In the genomic region with DNA sequence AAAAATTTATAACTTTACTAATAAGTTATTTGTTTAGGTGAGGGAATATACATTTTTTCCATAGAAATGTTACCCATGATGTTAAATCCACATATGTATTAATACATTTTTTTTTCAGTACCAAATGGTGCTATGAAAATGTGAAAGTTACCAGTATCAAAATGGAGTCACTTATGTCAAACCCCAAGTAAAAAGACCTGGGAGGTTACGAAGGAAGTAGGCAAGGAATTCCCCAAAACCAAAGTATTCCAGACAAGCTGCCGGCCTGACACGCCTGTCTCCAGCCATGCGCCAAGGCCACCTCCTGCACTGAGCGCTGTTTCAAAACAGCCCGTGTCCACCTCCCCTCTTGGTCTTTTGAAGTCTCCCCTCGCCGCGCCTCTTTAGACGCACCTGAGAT, we compare ENCODE assay signal across 1 cellular context.
TF ChIP-seq lines count a peak whose summit lies in the region.

No MANE protein-coding gene starts in this region.

TF ChIP-seq in K562, 482 proteins besides CTCF, POLR2A, EP300 and RAD21 (continued from another document):
- TF ChIP-seq, protein P1, sequence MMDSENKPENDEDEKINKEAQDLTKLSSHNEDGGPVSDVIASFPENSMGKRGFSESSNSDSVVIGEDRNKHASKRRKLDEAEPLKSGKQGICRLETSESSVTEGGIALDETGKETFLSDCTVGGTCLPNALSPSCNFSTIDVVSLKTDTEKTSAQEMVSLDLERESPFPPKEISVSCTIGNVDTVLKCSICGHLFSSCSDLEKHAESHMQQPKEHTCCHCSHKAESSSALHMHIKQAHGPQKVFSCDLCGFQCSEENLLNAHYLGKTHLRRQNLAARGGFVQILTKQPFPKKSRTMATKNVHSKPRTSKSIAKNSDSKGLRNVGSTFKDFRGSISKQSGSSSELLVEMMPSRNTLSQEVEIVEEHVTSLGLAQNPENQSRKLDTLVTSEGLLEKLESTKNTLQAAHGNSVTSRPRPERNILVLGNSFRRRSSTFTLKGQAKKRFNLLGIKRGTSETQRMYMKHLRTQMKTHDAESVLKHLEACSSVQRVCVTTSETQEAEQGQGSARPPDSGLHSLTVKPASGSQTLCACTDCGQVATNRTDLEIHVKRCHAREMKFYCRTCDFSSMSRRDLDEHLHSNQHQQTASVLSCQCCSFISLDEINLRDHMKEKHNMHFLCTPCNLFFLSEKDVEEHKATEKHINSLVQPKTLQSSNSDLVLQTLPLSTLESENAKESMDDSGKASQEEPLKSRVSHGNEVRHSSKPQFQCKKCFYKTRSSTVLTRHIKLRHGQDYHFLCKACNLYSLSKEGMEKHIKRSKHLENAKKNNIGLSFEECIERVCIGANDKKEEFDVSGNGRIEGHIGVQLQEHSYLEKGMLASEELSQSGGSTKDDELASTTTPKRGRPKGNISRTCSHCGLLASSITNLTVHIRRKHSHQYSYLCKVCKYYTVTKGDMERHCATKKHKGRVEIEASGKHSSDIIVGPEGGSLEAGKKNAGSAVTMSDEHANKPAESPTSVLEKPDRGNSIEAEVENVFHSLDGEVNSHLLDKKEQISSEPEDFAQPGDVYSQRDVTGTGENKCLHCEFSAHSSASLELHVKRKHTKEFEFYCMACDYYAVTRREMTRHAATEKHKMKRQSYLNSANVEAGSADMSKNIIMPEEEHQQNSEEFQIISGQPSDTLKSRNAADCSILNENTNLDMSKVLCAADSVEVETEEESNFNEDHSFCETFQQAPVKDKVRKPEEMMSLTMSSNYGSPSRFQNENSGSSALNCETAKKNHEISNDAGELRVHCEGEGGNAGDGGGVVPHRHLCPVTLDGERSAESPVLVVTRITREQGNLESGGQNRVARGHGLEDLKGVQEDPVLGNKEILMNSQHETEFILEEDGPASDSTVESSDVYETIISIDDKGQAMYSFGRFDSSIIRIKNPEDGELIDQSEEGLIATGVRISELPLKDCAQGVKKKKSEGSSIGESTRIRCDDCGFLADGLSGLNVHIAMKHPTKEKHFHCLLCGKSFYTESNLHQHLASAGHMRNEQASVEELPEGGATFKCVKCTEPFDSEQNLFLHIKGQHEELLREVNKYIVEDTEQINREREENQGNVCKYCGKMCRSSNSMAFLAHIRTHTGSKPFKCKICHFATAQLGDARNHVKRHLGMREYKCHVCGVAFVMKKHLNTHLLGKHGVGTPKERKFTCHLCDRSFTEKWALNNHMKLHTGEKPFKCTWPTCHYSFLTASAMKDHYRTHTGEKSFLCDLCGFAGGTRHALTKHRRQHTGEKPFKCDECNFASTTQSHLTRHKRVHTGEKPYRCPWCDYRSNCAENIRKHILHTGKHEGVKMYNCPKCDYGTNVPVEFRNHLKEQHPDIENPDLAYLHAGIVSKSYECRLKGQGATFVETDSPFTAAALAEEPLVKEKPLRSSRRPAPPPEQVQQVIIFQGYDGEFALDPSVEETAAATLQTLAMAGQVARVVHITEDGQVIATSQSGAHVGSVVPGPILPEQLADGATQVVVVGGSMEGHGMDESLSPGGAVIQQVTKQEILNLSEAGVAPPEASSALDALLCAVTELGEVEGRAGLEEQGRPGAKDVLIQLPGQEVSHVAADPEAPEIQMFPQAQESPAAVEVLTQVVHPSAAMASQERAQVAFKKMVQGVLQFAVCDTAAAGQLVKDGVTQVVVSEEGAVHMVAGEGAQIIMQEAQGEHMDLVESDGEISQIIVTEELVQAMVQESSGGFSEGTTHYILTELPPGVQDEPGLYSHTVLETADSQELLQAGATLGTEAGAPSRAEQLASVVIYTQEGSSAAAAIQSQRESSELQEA (IDR thresholded peaks at IDR 0.05; ENCODE audit: low read depth) = no peak
- no peak for TF ChIP-seq MTA3 (IDR thresholded peaks at IDR 0.05; ENCODE audit: borderline replicate concordance)
- TF ChIP-seq ZNF23 (CRISPR knock-in tag; IDR thresholded peaks at IDR 0.05) = no peak
- no peak for TF ChIP-seq SAFB2 (IDR thresholded peaks at IDR 0.05; ENCODE audit: borderline replicate concordance, low read depth, low read length, severe bottlenecking)
- TF ChIP-seq KLF13 (tag; IDR thresholded peaks at IDR 0.05; ENCODE audit: borderline replicate concordance, low read depth) = no peak
- TF ChIP-seq, protein P2, sequence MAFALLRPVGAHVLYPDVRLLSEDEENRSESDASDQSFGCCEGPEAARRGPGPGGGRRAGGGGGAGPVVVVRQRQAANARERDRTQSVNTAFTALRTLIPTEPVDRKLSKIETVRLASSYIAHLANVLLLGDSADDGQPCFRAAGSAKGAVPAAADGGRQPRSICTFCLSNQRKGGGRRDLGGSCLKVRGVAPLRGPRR (CRISPR knock-in tag; IDR thresholded peaks at IDR 0.05) = no peak
- no peak for TF ChIP-seq BACH1 (tag; IDR thresholded peaks at IDR 0.05)
- TF ChIP-seq RAD51 (IDR thresholded peaks at IDR 0.05; ENCODE audit: borderline replicate concordance, low read depth) = no peak
- TF ChIP-seq ZNF41 (CRISPR knock-in tag; conservative IDR thresholded peaks at IDR 0.05) = 0 out of 2 replicates have a peak, but pooled peaks have one; percentile 50
- no peak for TF ChIP-seq NBN (IDR thresholded peaks at IDR 0.05; ENCODE audit: low read depth)
- TF ChIP-seq ZC3H8 (IDR thresholded peaks at IDR 0.05) = no peak
- TF ChIP-seq, protein P3, sequence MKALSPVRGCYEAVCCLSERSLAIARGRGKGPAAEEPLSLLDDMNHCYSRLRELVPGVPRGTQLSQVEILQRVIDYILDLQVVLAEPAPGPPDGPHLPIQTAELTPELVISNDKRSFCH (CRISPR knock-in tag; IDR thresholded peaks at IDR 0.05) = no peak
- TF ChIP-seq, protein P3 (tag; IDR thresholded peaks at IDR 0.05) = peak; percentile 92
- no peak for TF ChIP-seq BCL6 (CRISPR knock-in tag; IDR thresholded peaks at IDR 0.05)
- TF ChIP-seq ZNF311 (CRISPR knock-in tag; IDR thresholded peaks at IDR 0.05) = peak; percentile 92
- TF ChIP-seq ZNF778 (CRISPR knock-in tag; IDR thresholded peaks at IDR 0.05) = no peak
- TF ChIP-seq LEF1 (IDR thresholded peaks at IDR 0.05) = no peak
- TF ChIP-seq RBM17 (IDR thresholded peaks at IDR 0.05; ENCODE audit: borderline replicate concordance, low read depth, low read length) = no peak
- TF ChIP-seq, protein P4, sequence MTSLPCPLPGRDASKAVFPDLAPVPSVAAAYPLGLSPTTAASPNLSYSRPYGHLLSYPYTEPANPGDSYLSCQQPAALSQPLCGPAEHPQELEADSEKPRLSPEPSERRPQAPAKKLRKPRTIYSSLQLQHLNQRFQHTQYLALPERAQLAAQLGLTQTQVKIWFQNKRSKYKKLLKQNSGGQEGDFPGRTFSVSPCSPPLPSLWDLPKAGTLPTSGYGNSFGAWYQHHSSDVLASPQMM (CRISPR knock-in tag; IDR thresholded peaks at IDR 0.05) = no peak
- TF ChIP-seq ZNF584 (CRISPR knock-in tag; IDR thresholded peaks at IDR 0.05; ENCODE audit: low read depth) = no peak
- TF ChIP-seq NCOA1 (IDR thresholded peaks at IDR 0.05; ENCODE audit: low read depth) = no peak
- no peak for TF ChIP-seq ELF2 (CRISPR knock-in tag; IDR thresholded peaks at IDR 0.05)
- TF ChIP-seq, protein P5, sequence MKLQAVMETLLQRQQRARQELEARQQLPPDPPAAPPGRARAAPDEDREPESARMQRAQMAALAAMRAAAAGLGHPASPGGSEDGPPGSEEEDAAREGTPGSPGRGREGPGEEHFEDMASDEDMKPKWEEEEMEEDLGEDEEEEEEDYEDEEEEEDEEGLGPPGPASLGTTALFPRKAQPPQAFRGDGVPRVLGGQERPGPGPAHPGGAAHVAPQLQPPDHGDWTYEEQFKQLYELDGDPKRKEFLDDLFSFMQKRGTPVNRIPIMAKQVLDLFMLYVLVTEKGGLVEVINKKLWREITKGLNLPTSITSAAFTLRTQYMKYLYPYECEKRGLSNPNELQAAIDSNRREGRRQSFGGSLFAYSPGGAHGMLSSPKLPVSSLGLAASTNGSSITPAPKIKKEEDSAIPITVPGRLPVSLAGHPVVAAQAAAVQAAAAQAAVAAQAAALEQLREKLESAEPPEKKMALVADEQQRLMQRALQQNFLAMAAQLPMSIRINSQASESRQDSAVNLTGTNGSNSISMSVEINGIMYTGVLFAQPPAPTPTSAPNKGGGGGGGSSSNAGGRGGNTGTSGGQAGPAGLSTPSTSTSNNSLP (IDR thresholded peaks at IDR 0.05; ENCODE audit: borderline replicate concordance, low read depth, low read length) = no peak
- peak; percentile 63 for TF ChIP-seq PTTG1 (tag; IDR thresholded peaks at IDR 0.05; ENCODE audit: low read depth)
- TF ChIP-seq ESRRA (IDR thresholded peaks at IDR 0.05; ENCODE audit: borderline replicate concordance, low read depth) = no peak
- TF ChIP-seq IFI16 (CRISPR knock-in tag; IDR thresholded peaks at IDR 0.05) = no peak
- TF ChIP-seq SMAD2 (IDR thresholded peaks at IDR 0.05; ENCODE audit: low read depth, low read length) = no peak
